Comparison of ENCODE assay signal across 1 cellular context in the genomic region with DNA sequence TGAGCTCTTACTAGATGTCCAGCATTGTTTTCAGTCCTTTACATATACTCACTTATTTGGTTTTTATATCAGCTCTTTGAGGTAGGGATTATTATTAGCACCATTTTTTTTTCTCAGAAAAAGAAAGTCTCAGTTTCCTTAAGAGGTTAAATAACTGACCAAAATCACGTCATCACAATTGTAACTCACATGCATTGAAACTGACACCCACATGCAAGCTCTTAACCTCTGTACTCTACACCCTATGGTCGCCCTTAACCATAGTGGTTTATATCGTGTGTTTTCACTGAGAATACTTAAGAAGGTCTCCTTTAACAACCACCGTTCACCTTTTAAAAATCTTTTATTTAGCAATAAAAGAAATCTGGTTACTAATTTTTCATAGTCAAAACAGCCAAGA.
TF ChIP-seq lines count a peak whose summit lies in the region.

No MANE protein-coding gene starts in this region.

TF ChIP-seq in GM23338, 12 proteins besides CTCF, POLR2A, EP300 and RAD21 (continued from another document):
- TF ChIP-seq, protein P1, sequence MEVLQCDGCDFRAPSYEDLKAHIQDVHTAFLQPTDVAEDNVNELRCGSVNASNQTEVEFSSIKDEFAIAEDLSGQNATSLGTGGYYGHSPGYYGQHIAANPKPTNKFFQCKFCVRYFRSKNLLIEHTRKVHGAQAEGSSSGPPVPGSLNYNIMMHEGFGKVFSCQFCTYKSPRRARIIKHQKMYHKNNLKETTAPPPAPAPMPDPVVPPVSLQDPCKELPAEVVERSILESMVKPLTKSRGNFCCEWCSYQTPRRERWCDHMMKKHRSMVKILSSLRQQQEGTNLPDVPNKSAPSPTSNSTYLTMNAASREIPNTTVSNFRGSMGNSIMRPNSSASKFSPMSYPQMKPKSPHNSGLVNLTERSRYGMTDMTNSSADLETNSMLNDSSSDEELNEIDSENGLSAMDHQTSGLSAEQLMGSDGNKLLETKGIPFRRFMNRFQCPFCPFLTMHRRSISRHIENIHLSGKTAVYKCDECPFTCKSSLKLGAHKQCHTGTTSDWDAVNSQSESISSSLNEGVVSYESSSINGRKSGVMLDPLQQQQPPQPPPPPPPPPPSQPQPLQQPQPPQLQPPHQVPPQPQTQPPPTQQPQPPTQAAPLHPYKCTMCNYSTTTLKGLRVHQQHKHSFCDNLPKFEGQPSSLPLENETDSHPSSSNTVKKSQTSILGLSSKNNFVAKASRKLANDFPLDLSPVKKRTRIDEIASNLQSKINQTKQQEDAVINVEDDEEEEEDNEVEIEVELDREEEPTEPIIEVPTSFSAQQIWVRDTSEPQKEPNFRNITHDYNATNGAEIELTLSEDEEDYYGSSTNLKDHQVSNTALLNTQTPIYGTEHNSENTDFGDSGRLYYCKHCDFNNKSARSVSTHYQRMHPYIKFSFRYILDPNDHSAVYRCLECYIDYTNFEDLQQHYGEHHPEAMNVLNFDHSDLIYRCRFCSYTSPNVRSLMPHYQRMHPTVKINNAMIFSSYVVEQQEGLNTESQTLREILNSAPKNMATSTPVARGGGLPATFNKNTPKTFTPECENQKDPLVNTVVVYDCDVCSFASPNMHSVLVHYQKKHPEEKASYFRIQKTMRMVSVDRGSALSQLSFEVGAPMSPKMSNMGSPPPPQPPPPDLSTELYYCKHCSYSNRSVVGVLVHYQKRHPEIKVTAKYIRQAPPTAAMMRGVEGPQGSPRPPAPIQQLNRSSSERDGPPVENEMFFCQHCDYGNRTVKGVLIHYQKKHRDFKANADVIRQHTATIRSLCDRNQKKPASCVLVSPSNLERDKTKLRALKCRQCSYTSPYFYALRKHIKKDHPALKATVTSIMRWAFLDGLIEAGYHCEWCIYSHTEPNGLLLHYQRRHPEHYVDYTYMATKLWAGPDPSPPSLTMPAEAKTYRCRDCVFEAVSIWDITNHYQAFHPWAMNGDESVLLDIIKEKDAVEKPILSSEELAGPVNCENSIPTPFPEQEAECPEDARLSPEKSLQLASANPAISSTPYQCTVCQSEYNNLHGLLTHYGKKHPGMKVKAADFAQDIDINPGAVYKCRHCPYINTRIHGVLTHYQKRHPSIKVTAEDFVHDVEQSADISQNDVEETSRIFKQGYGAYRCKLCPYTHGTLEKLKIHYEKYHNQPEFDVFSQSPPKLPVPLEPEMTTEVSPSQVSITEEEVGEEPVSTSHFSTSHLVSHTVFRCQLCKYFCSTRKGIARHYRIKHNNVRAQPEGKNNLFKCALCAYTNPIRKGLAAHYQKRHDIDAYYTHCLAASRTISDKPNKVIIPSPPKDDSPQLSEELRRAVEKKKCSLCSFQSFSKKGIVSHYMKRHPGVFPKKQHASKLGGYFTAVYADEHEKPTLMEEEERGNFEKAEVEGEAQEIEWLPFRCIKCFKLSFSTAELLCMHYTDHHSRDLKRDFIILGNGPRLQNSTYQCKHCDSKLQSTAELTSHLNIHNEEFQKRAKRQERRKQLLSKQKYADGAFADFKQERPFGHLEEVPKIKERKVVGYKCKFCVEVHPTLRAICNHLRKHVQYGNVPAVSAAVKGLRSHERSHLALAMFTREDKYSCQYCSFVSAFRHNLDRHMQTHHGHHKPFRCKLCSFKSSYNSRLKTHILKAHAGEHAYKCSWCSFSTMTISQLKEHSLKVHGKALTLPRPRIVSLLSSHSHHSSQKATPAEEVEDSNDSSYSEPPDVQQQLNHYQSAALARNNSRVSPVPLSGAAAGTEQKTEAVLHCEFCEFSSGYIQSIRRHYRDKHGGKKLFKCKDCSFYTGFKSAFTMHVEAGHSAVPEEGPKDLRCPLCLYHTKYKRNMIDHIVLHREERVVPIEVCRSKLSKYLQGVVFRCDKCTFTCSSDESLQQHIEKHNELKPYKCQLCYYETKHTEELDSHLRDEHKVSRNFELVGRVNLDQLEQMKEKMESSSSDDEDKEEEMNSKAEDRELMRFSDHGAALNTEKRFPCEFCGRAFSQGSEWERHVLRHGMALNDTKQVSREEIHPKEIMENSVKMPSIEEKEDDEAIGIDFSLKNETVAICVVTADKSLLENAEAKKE (CRISPR knock-in tag; IDR thresholded peaks at IDR 0.05) = no peak
- TF ChIP-seq ZNF114 (CRISPR knock-in tag; IDR thresholded peaks at IDR 0.05) = no peak
- TF ChIP-seq, protein P2, sequence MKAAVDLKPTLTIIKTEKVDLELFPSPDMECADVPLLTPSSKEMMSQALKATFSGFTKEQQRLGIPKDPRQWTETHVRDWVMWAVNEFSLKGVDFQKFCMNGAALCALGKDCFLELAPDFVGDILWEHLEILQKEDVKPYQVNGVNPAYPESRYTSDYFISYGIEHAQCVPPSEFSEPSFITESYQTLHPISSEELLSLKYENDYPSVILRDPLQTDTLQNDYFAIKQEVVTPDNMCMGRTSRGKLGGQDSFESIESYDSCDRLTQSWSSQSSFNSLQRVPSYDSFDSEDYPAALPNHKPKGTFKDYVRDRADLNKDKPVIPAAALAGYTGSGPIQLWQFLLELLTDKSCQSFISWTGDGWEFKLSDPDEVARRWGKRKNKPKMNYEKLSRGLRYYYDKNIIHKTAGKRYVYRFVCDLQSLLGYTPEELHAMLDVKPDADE (IDR thresholded peaks at IDR 0.05) = no peak
- no peak for TF ChIP-seq POLR2AphosphoS5 (IDR thresholded peaks at IDR 0.05; ENCODE audit: low read depth)
- no peak for TF ChIP-seq NANOG (IDR thresholded peaks at IDR 0.05; ENCODE audit: borderline replicate concordance)
